Comparison of ENCODE assay signal across 1 cellular context in the genomic region with DNA sequence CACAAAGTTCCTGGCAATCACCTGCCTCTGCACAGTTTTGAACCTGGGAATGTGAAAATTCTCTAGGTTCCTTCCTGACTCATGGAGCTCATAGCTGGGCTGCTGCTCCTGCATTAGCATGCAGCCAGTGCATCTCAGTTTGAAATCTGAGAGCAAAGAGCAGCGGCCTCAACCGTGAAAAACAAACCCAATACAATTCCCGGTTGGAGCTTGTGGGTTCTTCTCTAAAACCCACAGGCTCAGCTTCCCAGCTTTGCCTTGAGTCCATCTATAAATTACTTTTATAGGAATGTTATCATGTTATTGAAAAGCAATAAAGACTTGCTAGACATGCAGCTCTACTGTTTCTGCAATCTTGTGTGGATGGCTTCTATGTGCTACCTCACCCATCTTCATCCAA.
TF ChIP-seq lines count a peak whose summit lies in the region.

No MANE protein-coding gene starts in this region.

TF ChIP-seq in H1, 55 proteins besides CTCF, POLR2A, EP300 and RAD21 (continued from another document):
- no peak for TF ChIP-seq SIX5 (IDR thresholded peaks at IDR 0.05; ENCODE audit: low read depth, low read length)
- no peak for TF ChIP-seq SRF (IDR thresholded peaks at IDR 0.05; ENCODE audit: low read depth, low read length)
- no peak for TF ChIP-seq RBBP5 (IDR thresholded peaks at IDR 0.05; ENCODE audit: borderline replicate concordance, low read depth, low read length)
- TF ChIP-seq, protein P1, sequence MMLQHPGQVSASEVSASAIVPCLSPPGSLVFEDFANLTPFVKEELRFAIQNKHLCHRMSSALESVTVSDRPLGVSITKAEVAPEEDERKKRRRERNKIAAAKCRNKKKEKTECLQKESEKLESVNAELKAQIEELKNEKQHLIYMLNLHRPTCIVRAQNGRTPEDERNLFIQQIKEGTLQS (IDR thresholded peaks at IDR 0.05; ENCODE audit: insufficient read depth, low read depth, low read length), result no peak
- TF ChIP-seq ZNF274 (IDR thresholded peaks at IDR 0.05; ENCODE audit: borderline replicate concordance, extremely low read depth, low read length), result no peak
- no peak for TF ChIP-seq SP2 (IDR thresholded peaks at IDR 0.05; ENCODE audit: low read length)
TF ChIP-seq in H1: peak in this region for 0.
